27 cellular contexts compared by ENCODE assay signal in genomic region chrX:122880952-122881351, GRCh38.
"Had no signal": no experiment of that assay in that cellular context is flagged by ENCODE, and none has a peak within 500 bp of the region (broad histone marks: within the 10 kb centered on the region; RNA-seq: fewer than 3 reads in every experiment).

No MANE protein-coding gene starts in this region.

- H3K4me1 ChIP-seq: SJSA1 had no signal

- H3K4me3 ChIP-seq: MG63, SJSA1, SK-N-MC had no signal

- H3K9me3 ChIP-seq: MG63, SJSA1 had no signal

- ATAC-seq: HepG2 had no signal

- H3K36me3 ChIP-seq: MG63, SJSA1 had no signal

- FAIRE-seq: HepG2, HTR-8/SVneo, RCC 7860 had no signal

- H3K27me3 ChIP-seq: MG63, SJSA1 had no signal

- DNase-seq: IMR-90, Karpas-422, KG1, MG63, NCI-H1092, NCI-H1105 treated with DMSO at 0.1 percent for 48 hours, NCI-H1417 treated with DMSO at 0.1 percent for 48 hours, NCI-H146, NCI-H1694 treated with DMSO at 0.1 percent for 48 hours, NCI-H1930, NCI-H2081, NCI-H2107, NCI-H2227 treated with DMSO at 0.1 percent for 48 hours, NCI-H446, NCI-H510A, NCI-H524 treated with DMSO at 0.1 percent for 48 hours, NCI-H69, NCI-H774, Right ventricle myocardium superior, RPMI8226, SIG-M5 had no signal

- H3K27ac ChIP-seq: HL-60, SJSA1, SK-N-MC had no signal
